Comparison of ENCODE assay signal across 8 cellular contexts in the genomic region with DNA sequence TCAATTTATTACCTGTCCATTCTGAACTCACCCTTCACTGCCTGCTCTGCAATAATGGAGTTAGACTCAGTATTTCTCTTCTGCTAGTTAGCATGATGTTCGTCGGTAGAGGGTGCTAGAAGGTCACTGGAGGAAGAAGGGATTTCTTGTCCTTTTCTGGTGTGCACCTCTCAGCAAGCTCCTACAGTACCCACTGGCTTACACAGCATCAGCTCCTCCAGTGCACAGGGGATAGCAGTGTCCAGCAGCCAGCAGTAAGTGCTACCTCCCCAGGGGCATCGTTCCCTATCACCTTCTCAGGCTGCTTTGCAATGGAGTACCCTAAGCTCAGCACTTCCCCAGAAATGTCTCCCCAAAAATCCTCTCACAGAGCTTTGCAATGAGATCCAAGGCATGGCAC. TPM values are rescaled to one million over a fixed set of nuclear protein-coding genes. Genes with fewer than 3 reads are reported as not detected.
DNase-seq lines count a peak whose midpoint lies in the region; ATAC-seq, FAIRE-seq and TF ChIP-seq lines count a peak whose summit lies in the region.

No MANE protein-coding gene starts in this region.

- H3K27me3 ChIP-seq in RWPE2 (ENCODE audit: insufficient read depth, poor library complexity, severe bottlenecking) (peaks cover 2% of the 10 kb centered on the region), foreskin keratinocyte (no peaks in the 10 kb centered on the region), sigmoid colon (no peaks in the 10 kb centered on the region), thyroid gland (no peaks in the 10 kb centered on the region)

- no peak for TF ChIP-seq POLR2A in sigmoid colon (IDR thresholded peaks at IDR 0.05)
- no peak for TF ChIP-seq POLR2A in thyroid gland (IDR thresholded peaks at IDR 0.05)

- H3K36me3 ChIP-seq in RWPE2 (ENCODE audit: low read depth) (no peaks in the 10 kb centered on the region), sigmoid colon (no peaks in the 10 kb centered on the region), thyroid gland (no peaks in the 10 kb centered on the region)

- H3K4me1 ChIP-seq in RWPE2 (ENCODE audit: insufficient read depth, poor library complexity, severe bottlenecking) (no peaks in the 10 kb centered on the region), foreskin keratinocyte (peaks cover 7% of the 10 kb centered on the region), sigmoid colon (peaks cover 0 to 7% (median 0%) of the 10 kb centered on the region in 4 donors), thyroid gland (no peaks in the 10 kb centered on the region)

- H3K4me3 ChIP-seq in RWPE2 (ENCODE audit: severe bottlenecking) (no peak overlapping the region), sigmoid colon (no peak overlapping the region), thyroid gland (replicated peaks in 1 of 3) (no peak overlapping the region)

- H3K27ac ChIP-seq in RWPE2 (ENCODE audit: poor library complexity, severe bottlenecking) = no peak overlapping the region
- no peak overlapping the region for H3K27ac ChIP-seq in foreskin keratinocyte
- H3K27ac ChIP-seq in sigmoid colon = no peak overlapping the region
- H3K27ac ChIP-seq in thyroid gland = no peak overlapping the region

- no peak for TF ChIP-seq EP300 in sigmoid colon (IDR thresholded peaks at IDR 0.05)

- no peak for FAIRE-seq in frontal cortex (lab: Jason Lieb, UNC)

- ATAC-seq in GM21529 (IDR thresholded peaks at IDR 0.05; ENCODE audit: unreplicated experiment) (peak; percentile 48), RWPE2 (ENCODE audit: low read depth) (no peak; the same call in 2 of the 3 replicates), foreskin keratinocyte (peak; percentile 49)

- DNase-seq in COR-L47 (lab: John Stamatoyannopoulos, UW) = peak; percentile 7
- DNase-seq in RWPE2 (ENCODE audit: low spot score) = no peak
- DNase-seq in foreskin keratinocyte = no peak
- DNase-seq in sigmoid colon = no peak
- DNase-seq in frontal cortex (ENCODE audit: low spot score in 2 of 2) = no peak
- DNase-seq in DMS153 treated with DMSO at 0.1 percent for 48 hours (lab: John Stamatoyannopoulos, UW; ENCODE audit: unreplicated experiment) = no peak
- no peak for DNase-seq in thyroid gland

- H3K9me3 ChIP-seq in RWPE2 (ENCODE audit: severe bottlenecking) (no peaks in the 10 kb centered on the region), sigmoid colon (no peaks in the 10 kb centered on the region), thyroid gland (no peaks in the 10 kb centered on the region)

- 61 to 65% methylated on average over 3 of the region's 3 CpGs for WGBS in sigmoid colon, 2 donors
- whole genome bisulfite sequencing in thyroid gland, 2 donors = 67 to 72% methylated on average over 3 of the region's 3 CpGs

- peak; percentile 29 for TF ChIP-seq CTCF in RWPE2 (IDR thresholded peaks at IDR 0.05; ENCODE audit: poor library complexity, severe bottlenecking)
- TF ChIP-seq CTCF in foreskin keratinocyte (conservative IDR thresholded peaks at IDR 0.05) = peak; percentile 56
- TF ChIP-seq CTCF in sigmoid colon (IDR thresholded peaks at IDR 0.05) = no peak
- TF ChIP-seq CTCF in thyroid gland (IDR thresholded peaks at IDR 0.05) = peak in 2 of 6 experiments; percentile 10 to 24

- intact Hi-C loops in sigmoid colon (cut with DNase I) (no loop called here), thyroid gland (cut with DNase I) (no loop called here)

RNA-seq across cellular contexts. Expression of a gene that starts 45.9 kb away (rescaled TPM):
- total RNA-seq in foreskin keratinocyte (25.7 and 26.6 TPM in 2 replicates), sigmoid colon (10 to 100 TPM; 46.1 to 81.4 (median 64.0) TPM), frontal cortex (301 TPM), thyroid gland (10 to 100 TPM; 36.1 to 73.0 (median 54.7) TPM)
- polyA plus RNA-seq in foreskin keratinocyte (1.5 and 1.7 TPM in 2 replicates), sigmoid colon (10 to 100 TPM in 1 of 3 donors, 1 to 10 TPM in 2; 2.4 to 10.4 (median 9.0) TPM)

Comparison
In these comparisons a context has a peak if more than half of its experiments do, and no peak if none do; other contexts are left out.
1. CTCF ChIP-seq: peak in RWPE2 (single experiment) and foreskin keratinocyte (single experiment); none in sigmoid colon (0 of 4).